In genomic region chr2:239576784-239577183, GRCh38 we compare ENCODE assay signal across 22 cellular contexts.
DNase-seq lines count a peak whose midpoint lies in the region; ATAC-seq, FAIRE-seq and TF ChIP-seq lines count a peak whose summit lies in the region.
"Had no signal": no experiment of that assay in that cellular context is flagged by ENCODE, and none has a peak within 500 bp of the region (broad histone marks: within the 10 kb centered on the region; RNA-seq: fewer than 3 reads in every experiment).

No MANE protein-coding gene starts in this region.

- no peaks in the 10 kb centered on the region for H3K27me3 Mint-ChIP-seq in mesothelial cell of epicardium (ENCODE audit: low read depth)

- H3K4me1 Mint-ChIP-seq in mesothelial cell of epicardium = peaks cover 21% of the 10 kb centered on the region
- H3K4me1 Mint-ChIP-seq: B cell; CD4-positive, CD25-positive, alpha-beta regulatory T cell had no signal

- no peaks in the 10 kb centered on the region for H3K27me3 ChIP-seq in spleen (replicated peaks in 1 of 7)

- no peak for FAIRE-seq in kidney (lab: Jason Lieb, UNC)
- FAIRE-seq: A204.1, D721Med, GM12892, GM19239 had no signal

- H3K36me3 Mint-ChIP-seq in mesothelial cell of epicardium = no peaks in the 10 kb centered on the region
- H3K36me3 Mint-ChIP-seq: CD8-positive, alpha-beta T cell had no signal

- WGBS in spleen, 5 donors = 93 to 100% (median 97%) methylated on average over 6 of the region's 6 CpGs

- intact Hi-C loops in kidney (cut with DNase I) = no loop called here
- intact Hi-C loops in spleen (cut with DNase I; ENCODE audit: low total_unique reads) = no loop called here

- H3K9ac ChIP-seq in kidney (ENCODE audit: low read length in 2 of 2) = no peak overlapping the region

- H3K9me3 Mint-ChIP-seq in mesothelial cell of epicardium = no peaks in the 10 kb centered on the region
- H3K9me3 Mint-ChIP-seq: CD8-positive, alpha-beta T cell; H9 had no signal

- no peak overlapping the region for H3K27ac ChIP-seq in kidney (ENCODE audit: low read depth in 2 of 2, low read length in 2 of 2)
- H3K27ac ChIP-seq in spleen = no peak overlapping the region
- H3K27ac ChIP-seq: 22Rv1 had no signal

- TF ChIP-seq POLR2A in spleen (IDR thresholded peaks at IDR 0.05) = no peak

- no peak for ATAC-seq in GM18502 (IDR thresholded peaks at IDR 0.05; ENCODE audit: poor library complexity, unreplicated experiment)
- ATAC-seq in HG03045 (IDR thresholded peaks at IDR 0.05; ENCODE audit: unreplicated experiment) = no peak
- ATAC-seq: CD8-positive, alpha-beta T cell; GM23338; HCT116 had no signal

- no peaks in the 10 kb centered on the region for H3K36me3 ChIP-seq in kidney (ENCODE audit: control insufficient read depth in 1 of 2, insufficient read depth in 2 of 2, low read length in 2 of 2)
- H3K36me3 ChIP-seq in spleen = no peaks in the 10 kb centered on the region

- peak overlapping the region; percentile 75 for H3K27ac Mint-ChIP-seq in mesothelial cell of epicardium
- H3K27ac Mint-ChIP-seq: B cell; CD4-positive, CD25-positive, alpha-beta regulatory T cell; CD8-positive, alpha-beta T cell; GM23338; H9 had no signal

- H3K4me3 ChIP-seq in kidney (ENCODE audit: low read length in 2 of 2) (no peak overlapping the region), spleen (no peak overlapping the region)
- H3K4me3 ChIP-seq: GM23338 had no signal

- no peak overlapping the region for H3K4me3 Mint-ChIP-seq in mesothelial cell of epicardium
- H3K4me3 Mint-ChIP-seq: B cell; CD4-positive, CD25-positive, alpha-beta regulatory T cell; CD8-positive, alpha-beta T cell; GM23338; H9 had no signal

- peak; percentile 19 for DNase-seq in activated effector memory CD4-positive, alpha-beta T cell treated with anti-CD3 and anti-CD28 coated beads, Interleukin-2, amount 50 U/mL, for 16 hours
- DNase-seq in activated effector memory CD4-positive, alpha-beta T cell treated with Interleukin-2 at 50 U/mL for 16 hours = no peak
- DNase-seq in kidney (peak; percentile 15), mesothelial cell of epicardium (ENCODE audit: low spot score in 2 of 2, unreplicated experiment in 2 of 2) (no peak), spleen (peak; percentile 29)
- DNase-seq in effector CD4-positive, alpha-beta T cell = no peak
- DNase-seq: C1 segment of cervical spinal cord; CD4-positive, CD25-positive, alpha-beta regulatory T cell; CD8-positive, alpha-beta T cell; DMS 273 treated with DMSO at 0.1 percent for 48 hours; DMS79; H9 had no signal

- no peak for TF ChIP-seq CTCF in kidney (IDR thresholded peaks at IDR 0.05; ENCODE audit: borderline replicate concordance, extremely low read depth, insufficient read depth)
- no peak for TF ChIP-seq CTCF in mesothelial cell of epicardium (IDR thresholded peaks at IDR 0.05; ENCODE audit: unreplicated experiment)
- no peak for TF ChIP-seq CTCF in spleen (IDR thresholded peaks at IDR 0.05 in 8 of 11, conservative IDR thresholded peaks at IDR 0.05 in 3 of 11)

- H3K9me3 ChIP-seq in kidney (ENCODE audit: control insufficient read depth in 1 of 2, low read length in 2 of 2) (no peaks in the 10 kb centered on the region), spleen (peaks cover 0 to 5% (median 0%) of the 10 kb centered on the region in 8 donors)

- H3K4me1 ChIP-seq in kidney (ENCODE audit: control insufficient read depth in 1 of 2, insufficient read depth in 1 of 2, low read depth in 1 of 2, low read length in 2 of 2) (no peaks in the 10 kb centered on the region), spleen (peaks cover 0 to 12% (median 0%) of the 10 kb centered on the region in 6 donors)

Comparison
In these comparisons a context has a peak if more than half of its experiments do, and no peak if none do; other contexts are left out.
1. DNase-seq: peak in activated effector memory CD4-positive, alpha-beta T cell treated with anti-CD3 and anti-CD28 coated beads, Interleukin-2, amount 50 U/mL, for 16 hours (single experiment), kidney (single experiment) and spleen (single experiment); none in activated effector memory CD4-positive, alpha-beta T cell treated with Interleukin-2 at 50 U/mL for 16 hours (single experiment), mesothelial cell of epicardium (0 of 2) and effector CD4-positive, alpha-beta T cell (single experiment).